In the genomic region with DNA sequence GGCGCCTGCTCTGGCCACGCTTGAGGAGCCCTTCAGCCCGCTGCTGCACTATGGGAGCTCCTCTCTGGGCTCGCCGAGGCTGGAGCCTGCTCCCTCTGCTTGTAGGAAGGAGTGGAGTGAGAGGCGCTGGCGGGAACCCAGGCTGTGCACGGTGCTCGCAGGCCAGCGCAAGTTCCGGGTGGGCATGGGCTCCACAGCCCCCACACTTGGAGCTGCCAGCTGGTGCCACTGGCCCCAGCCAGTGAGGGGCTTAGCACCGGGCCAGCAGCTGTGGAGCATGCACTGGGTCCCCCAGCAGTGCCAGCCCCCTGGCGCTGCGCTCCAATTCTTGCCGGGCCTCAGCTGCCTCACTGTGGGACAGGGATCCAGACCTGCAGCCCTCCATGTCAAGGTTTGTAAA, we compare ENCODE assay signal across 7 cellular contexts.
"Had no signal": no experiment of that assay in that cellular context is flagged by ENCODE, and none has a peak within 500 bp of the region (broad histone marks: within the 10 kb centered on the region; RNA-seq: fewer than 3 reads in every experiment).

No MANE protein-coding gene starts in this region.

- ATAC-seq: HCT116 had no signal

- H3K36me3 ChIP-seq: HAP-1 had no signal

- H3K9me3 ChIP-seq: HAP-1 had no signal

- DNase-seq: GM23248, GOT3, H7, HFFc6, IMR-90 had no signal

- H3K27ac ChIP-seq: GM23248 had no signal

- H3K4me1 ChIP-seq: HAP-1 had no signal

- H3K4me3 ChIP-seq: GM23248, HAP-1 had no signal

- H2AFZ ChIP-seq: GM23248 had no signal

- H3K9ac ChIP-seq: GM23248 had no signal
